ENCODE assay signal across 8 cellular contexts in the genomic region with DNA sequence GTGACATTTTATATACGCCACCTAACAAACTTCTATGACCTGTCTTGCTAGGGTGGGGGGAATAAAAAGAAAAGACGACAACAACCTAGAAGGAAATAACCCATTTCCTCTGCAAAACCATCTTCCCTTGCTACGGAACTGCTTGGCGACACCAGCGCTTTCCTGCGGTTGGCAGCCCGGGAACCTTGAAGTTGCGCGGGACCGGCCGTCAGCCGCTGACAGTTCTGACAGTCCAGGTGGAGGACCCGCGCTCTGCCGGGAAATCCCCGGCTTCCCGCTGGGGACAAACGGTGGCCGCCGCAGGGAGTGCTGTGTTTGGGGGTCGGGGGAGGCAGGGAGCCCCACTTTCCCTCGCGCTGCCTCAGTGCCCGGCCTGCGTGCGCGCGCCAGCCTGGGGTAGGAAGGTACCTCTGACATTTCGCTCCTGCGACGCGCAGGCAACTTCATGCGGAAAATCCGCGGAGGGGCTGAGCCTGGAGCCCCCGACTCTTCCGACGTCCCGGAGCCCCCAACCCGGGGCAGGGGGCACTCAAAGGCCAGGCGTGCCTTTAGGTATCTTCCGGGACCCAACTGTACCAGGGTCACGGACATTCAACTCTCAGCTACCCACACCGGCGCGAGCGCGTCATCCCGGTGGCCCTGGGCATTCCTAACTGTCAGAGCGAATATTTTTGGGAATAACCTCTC. TPM values are rescaled to one million over a fixed set of nuclear protein-coding genes. Genes with fewer than 3 reads are reported as not detected.
DNase-seq lines count a peak whose midpoint lies in the region; ATAC-seq and TF ChIP-seq lines count a peak whose summit lies in the region.

No MANE protein-coding gene starts in this region.

- H3K9me3 ChIP-seq in breast epithelium (no peaks in the 10 kb centered on the region), liver (ENCODE audit: control insufficient read depth in 4 of 4, low read length in 3 of 4) (no peaks in the 10 kb centered on the region)

- peak in 3 of 4 experiments; percentile 22 to 29 (median 27) for DNase-seq in activated CD4-positive, CD25-positive, alpha-beta regulatory T cell (lab: John Stamatoyannopoulos, UW)
- DNase-seq in T-helper 9 cell: peak; percentile 57
- DNase-seq in breast epithelium (ENCODE audit: low spot score in 2 of 2): no peak
- peak; percentile 41 for DNase-seq in stimulated activated CD8-positive, alpha-beta memory T cell treated with anti-CD3 and anti-CD28 coated beads, Interleukin-12 subunit alpha, Interleukin-12 subunit beta, amount 100 ng/mL, for 1 hour (ENCODE audit: low read depth)

- intact Hi-C loops in breast epithelium (cut with DNase I; ENCODE audit: low total_unique reads): no loop called here

- peak overlapping the region; percentile 36 to 54 for H3K9ac ChIP-seq in liver (ENCODE audit: low read depth in 1 of 2, low read length in 2 of 2)

- no peak for TF ChIP-seq RAD21 in liver (IDR thresholded peaks at IDR 0.05)

- TF ChIP-seq CTCF in breast epithelium (IDR thresholded peaks at IDR 0.05) (no peak), liver (IDR thresholded peaks at IDR 0.05; ENCODE audit: low read depth, low read length, missing input control) (no peak)

- H3K36me3 ChIP-seq in breast epithelium (no peaks in the 10 kb centered on the region), liver (ENCODE audit: control insufficient read depth in 4 of 4, insufficient read depth in 3 of 4, low read depth in 1 of 4, low read length in 3 of 4) (no peaks in the 10 kb centered on the region)

- H3K4me1 ChIP-seq in breast epithelium: peaks cover 0 to 5% of the 10 kb centered on the region in 2 donors
- H3K4me1 ChIP-seq in liver (ENCODE audit: control insufficient read depth in 4 of 4, insufficient read depth in 4 of 4, low read length in 3 of 4): peaks cover 5 to 22% (median 15%) of the 10 kb centered on the region in 4 donors

- H3K27ac ChIP-seq in breast epithelium: peak overlapping the region; percentile 64 to 92
- peak overlapping the region; percentile 75 to 78 for H3K27ac ChIP-seq in liver (ENCODE audit: low read depth in 1 of 2, low read length in 2 of 2)

- H3K27me3 ChIP-seq in breast epithelium (peaks cover 0 to 26% of the 10 kb centered on the region in 2 donors), liver (ENCODE audit: control insufficient read depth in 4 of 4, insufficient read depth in 4 of 4, low read length in 3 of 4) (no peaks in the 10 kb centered on the region)

- 5% methylated on average over 50 of the region's 50 CpGs for WGBS in liver

- TF ChIP-seq POLR2A in breast epithelium (IDR thresholded peaks at IDR 0.05): no peak

- ATAC-seq in activated CD4-positive, CD25-positive, alpha-beta regulatory T cell treated with anti-CD3 and anti-CD28 coated beads, Interleukin-2, amount 50 U/mL, for 24 hours: no peak
- ATAC-seq in GM18907 (IDR thresholded peaks at IDR 0.05; ENCODE audit: unreplicated experiment) (no peak), HG02852 (IDR thresholded peaks at IDR 0.05; ENCODE audit: unreplicated experiment) (no peak)

- H3K4me3 ChIP-seq in breast epithelium (peak overlapping the region; percentile 54 to 93 (median 61)), liver (ENCODE audit: low read depth in 1 of 3, low read length in 3 of 3) (peak overlapping the region; percentile 60 to 76 (median 63))

TF ChIP-seq in liver, 16 proteins besides CTCF, POLR2A, EP300 and RAD21:
- TF ChIP-seq TAF1 (conservative IDR thresholded peaks at IDR 0.05) (no peak), HNF4A (conservative IDR thresholded peaks at IDR 0.05) (no peak), GABPA (IDR thresholded peaks at IDR 0.05 in 1 of 2, conservative IDR thresholded peaks at IDR 0.05 in 1 of 2) (no peak), YY1 (IDR thresholded peaks at IDR 0.05) (no peak), HNF4G (IDR thresholded peaks at IDR 0.05) (no peak), FOXA1 (IDR thresholded peaks at IDR 0.05) (no peak)
- TF ChIP-seq, protein P1, sequence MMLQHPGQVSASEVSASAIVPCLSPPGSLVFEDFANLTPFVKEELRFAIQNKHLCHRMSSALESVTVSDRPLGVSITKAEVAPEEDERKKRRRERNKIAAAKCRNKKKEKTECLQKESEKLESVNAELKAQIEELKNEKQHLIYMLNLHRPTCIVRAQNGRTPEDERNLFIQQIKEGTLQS (IDR thresholded peaks at IDR 0.05): no peak

RNA-seq across cellular contexts. Expression of gene SLC16A6, which starts 0.5 kb away (rescaled TPM):
- total RNA-seq in breast epithelium (1 to 10 TPM in 2 of 3 donors, under 1 TPM in 1; 0.64 to 4.1 (median 2.3) TPM), liver (under 1 TPM; 0.89 to 0.92 TPM)
- polyA plus RNA-seq in liver: under 1 TPM; 0.11 to 0.29 TPM

RNA-seq across cellular contexts. Expression of gene ARSG, which starts 0.9 kb away (rescaled TPM):
- 10 to 100 TPM in 1 of 3 donors, 1 to 10 TPM in 2; 9.3 to 14.8 (median 9.5) TPM for total RNA-seq in breast epithelium
- 1 to 10 TPM; 1.9 to 5.4 TPM for total RNA-seq in liver
- polyA plus RNA-seq in liver: 1 to 10 TPM; 1.5 to 2.7 TPM

RNA-seq across cellular contexts. Expression of gene AMZ2, which starts 42.6 kb away (rescaled TPM):
- 10 to 100 TPM; 36.7 to 94.9 (median 48.3) TPM for total RNA-seq in breast epithelium
- total RNA-seq in liver: 10 to 100 TPM; 11.6 to 15.5 TPM
- polyA plus RNA-seq in liver: 10 to 100 TPM; 19.1 to 19.6 TPM

Comparison
In these comparisons a context has a peak if more than half of its experiments do, and no peak if none do; other contexts are left out.
1. DNase-seq: peak in activated CD4-positive, CD25-positive, alpha-beta regulatory T cell (3 of 4), T-helper 9 cell (single experiment) and stimulated activated CD8-positive, alpha-beta memory T cell treated with anti-CD3 and anti-CD28 coated beads, Interleukin-12 subunit alpha, Interleukin-12 subunit beta, amount 100 ng/mL, for 1 hour (single experiment); none in breast epithelium (0 of 2).